In genomic region chr12:51265024-51265423, GRCh38 we compare ENCODE assay signal across 17 cellular contexts. TPM values are rescaled to one million over a fixed set of nuclear protein-coding genes. Genes with fewer than 3 reads are reported as not detected.
A peak's percentile ranks its signal among the peaks of the same experiment; 100 is the strongest.
DNase-seq lines count a peak whose midpoint lies in the region; ATAC-seq and TF ChIP-seq lines count a peak whose summit lies in the region.
"Had no signal": no experiment of that assay in that cellular context is flagged by ENCODE, and none has a peak within 500 bp of the region (broad histone marks: within the 10 kb centered on the region; RNA-seq: fewer than 3 reads in every experiment).

No MANE protein-coding gene starts in this region.

- POLR2A ChIA-PET in CD8-positive, alpha-beta T cell (lab: Charles Lee) = no interaction called here

- H3K27ac Mint-ChIP-seq in CD8-positive, alpha-beta T cell = no peak overlapping the region
- H3K27ac Mint-ChIP-seq in central memory CD8-positive, alpha-beta T cell (ENCODE audit: low read depth) = peak overlapping the region; percentile 32

- H3K4me1 Mint-ChIP-seq in CD8-positive, alpha-beta T cell (ENCODE audit: low read depth) = peaks cover 23% of the 10 kb centered on the region
- H3K4me1 Mint-ChIP-seq in central memory CD8-positive, alpha-beta T cell = peaks cover 34% of the 10 kb centered on the region

- no peaks in the 10 kb centered on the region for H3K9me3 ChIP-seq in CD8-positive, alpha-beta T cell (ENCODE audit: low read length)
- H3K9me3 ChIP-seq: esophagus squamous epithelium, upper lobe of right lung had no signal

- H3K27me3 Mint-ChIP-seq in CD8-positive, alpha-beta T cell (ENCODE audit: low read depth) = no peaks in the 10 kb centered on the region
- H3K27me3 Mint-ChIP-seq in central memory CD8-positive, alpha-beta T cell = no peaks in the 10 kb centered on the region

- peaks cover 4% of the 10 kb centered on the region for H3K36me3 Mint-ChIP-seq in CD8-positive, alpha-beta T cell
- H3K36me3 Mint-ChIP-seq in central memory CD8-positive, alpha-beta T cell (ENCODE audit: insufficient read depth) = peaks cover 5% of the 10 kb centered on the region

- H3K4me3 ChIP-seq in CD8-positive, alpha-beta T cell (ENCODE audit: low read depth, low read length) = no peak overlapping the region
- H3K4me3 ChIP-seq: esophagus squamous epithelium, upper lobe of right lung had no signal

- intact Hi-C loops in CD8-positive, alpha-beta T cell (cut with DNase I, micrococcal nuclease) = loop anchor here in 1 of 2 experiments (5.0 kb wide), 2 partner anchors 57 to 218 kb away; partner anchors contain the start of genes BIN2 and LETMD1

- DNase-seq in CD8-positive, alpha-beta T cell = no peak
- DNase-seq in central memory CD8-positive, alpha-beta T cell (ENCODE audit: low spot score in 2 of 2) = no peak
- no peak for DNase-seq in stimulated activated CD4-positive, alpha-beta T cell treated with anti-CD3 and anti-CD28 coated beads, Interleukin-1b, Interleukin-23, amount 100 ng/mL, for 48 hours
- DNase-seq in iPS-NIHi11 (ENCODE audit: low spot score) (no peak), NCI-H1694 treated with DMSO at 0.1 percent for 48 hours (lab: John Stamatoyannopoulos, UW) (no peak)
- DNase-seq: activated effector memory CD4-positive, alpha-beta T cell treated with Interleukin-2 at 50 U/mL for 16 hours; dermis blood vessel endothelial cell; DMS 273 treated with DMSO at 0.1 percent for 48 hours; esophagus squamous epithelium; kidney glomerular epithelial cell; NCI-H1105 treated with DMSO at 0.1 percent for 48 hours; upper lobe of right lung had no signal

- no peaks in the 10 kb centered on the region for H3K9me3 Mint-ChIP-seq in CD8-positive, alpha-beta T cell
- H3K9me3 Mint-ChIP-seq in central memory CD8-positive, alpha-beta T cell = peaks cover 5% of the 10 kb centered on the region

- H3K4me1 ChIP-seq in CD8-positive, alpha-beta T cell (ENCODE audit: insufficient read depth, low read length) = peaks cover 9% of the 10 kb centered on the region
- H3K4me1 ChIP-seq: upper lobe of right lung had no signal

- no peaks in the 10 kb centered on the region for H3K27me3 ChIP-seq in CD8-positive, alpha-beta T cell (ENCODE audit: insufficient read depth, low read length)
- H3K27me3 ChIP-seq: esophagus squamous epithelium, upper lobe of right lung had no signal

- H3K27ac ChIP-seq in CD8-positive, alpha-beta T cell (ENCODE audit: low read depth, low read length) = no peak overlapping the region
- H3K27ac ChIP-seq: esophagus squamous epithelium, upper lobe of right lung had no signal

- TF ChIP-seq CTCF in CD8-positive, alpha-beta T cell (IDR thresholded peaks at IDR 0.05) = no peak

- peak; percentile 35 for ATAC-seq in CD8-positive, alpha-beta T cell
- ATAC-seq in GM18873 (IDR thresholded peaks at IDR 0.05; ENCODE audit: low FRiP score, unreplicated experiment) = peak; percentile 51
- peak; percentile 56 for ATAC-seq in HG03354 (IDR thresholded peaks at IDR 0.05; ENCODE audit: poor library complexity, severe bottlenecking, unreplicated experiment)
- ATAC-seq in central memory CD8-positive, alpha-beta T cell (replicated peaks; ENCODE audit: extremely low read depth, poor library complexity, severe bottlenecking) = peak; percentile 82
- no peak for ATAC-seq in GM18511 (IDR thresholded peaks at IDR 0.05; ENCODE audit: unreplicated experiment)
- ATAC-seq: Right ventricle myocardium inferior, upper lobe of right lung had no signal

- CTCF ChIA-PET in CD8-positive, alpha-beta T cell (lab: Charles Lee) = interaction anchor here (0.7 kb wide), 1 partner anchor 74 kb away, joined by 3 read pairs; no protein-coding TSS in a partner anchor

- H3K4me3 Mint-ChIP-seq in CD8-positive, alpha-beta T cell = no peak overlapping the region
- peak overlapping the region; percentile 9 for H3K4me3 Mint-ChIP-seq in central memory CD8-positive, alpha-beta T cell

- no peaks in the 10 kb centered on the region for H3K36me3 ChIP-seq in CD8-positive, alpha-beta T cell (ENCODE audit: insufficient read depth, low read length)
- H3K36me3 ChIP-seq: upper lobe of right lung had no signal

RNA-seq across cellular contexts. Expression of gene SMAGP, which starts 5.2 kb away (rescaled TPM):
- total RNA-seq in CD8-positive, alpha-beta T cell = 1 to 10 TPM; 1.9 to 2.3 TPM

RNA-seq across cellular contexts. Expression of gene DAZAP2, which starts 26.4 kb away (rescaled TPM):
- total RNA-seq in CD8-positive, alpha-beta T cell = 100 to 1,000 TPM; 340 to 343 TPM

RNA-seq across cellular contexts. Expression of gene POU6F1, which starts 47.2 kb away (rescaled TPM):
- total RNA-seq in CD8-positive, alpha-beta T cell = 10 to 100 TPM; 21.2 to 21.4 TPM

RNA-seq across cellular contexts. Expression of gene BIN2, which starts 59.0 kb away (rescaled TPM):
- total RNA-seq in CD8-positive, alpha-beta T cell = 100 to 1,000 TPM; 115 to 125 TPM
- total RNA-seq: dermis blood vessel endothelial cell, osteocyte had no signal
